1 cellular context compared by ENCODE assay signal in the genomic region with DNA sequence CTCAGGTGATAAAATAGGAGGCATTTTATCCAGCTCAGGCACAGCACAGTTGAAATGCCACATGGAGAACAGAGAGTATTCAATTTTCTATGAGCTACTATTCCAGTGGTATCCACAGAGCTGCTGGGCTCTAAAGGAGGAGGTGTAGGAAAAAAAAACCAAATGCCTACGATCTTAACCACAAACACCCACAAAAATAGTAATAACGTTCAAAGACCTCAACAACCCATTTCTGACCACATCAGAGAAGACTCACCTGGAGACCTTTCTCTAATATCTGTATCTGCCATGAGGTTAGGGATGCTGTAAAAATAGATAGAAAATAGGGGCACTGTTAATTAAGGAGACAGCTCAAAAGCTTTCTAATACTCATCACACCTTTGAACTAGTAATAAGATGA.
TF ChIP-seq lines count a peak whose summit lies in the region.

No MANE protein-coding gene starts in this region.

TF ChIP-seq in WTC11, 78 proteins besides CTCF, POLR2A, EP300 and RAD21:
- TF ChIP-seq, protein P1, sequence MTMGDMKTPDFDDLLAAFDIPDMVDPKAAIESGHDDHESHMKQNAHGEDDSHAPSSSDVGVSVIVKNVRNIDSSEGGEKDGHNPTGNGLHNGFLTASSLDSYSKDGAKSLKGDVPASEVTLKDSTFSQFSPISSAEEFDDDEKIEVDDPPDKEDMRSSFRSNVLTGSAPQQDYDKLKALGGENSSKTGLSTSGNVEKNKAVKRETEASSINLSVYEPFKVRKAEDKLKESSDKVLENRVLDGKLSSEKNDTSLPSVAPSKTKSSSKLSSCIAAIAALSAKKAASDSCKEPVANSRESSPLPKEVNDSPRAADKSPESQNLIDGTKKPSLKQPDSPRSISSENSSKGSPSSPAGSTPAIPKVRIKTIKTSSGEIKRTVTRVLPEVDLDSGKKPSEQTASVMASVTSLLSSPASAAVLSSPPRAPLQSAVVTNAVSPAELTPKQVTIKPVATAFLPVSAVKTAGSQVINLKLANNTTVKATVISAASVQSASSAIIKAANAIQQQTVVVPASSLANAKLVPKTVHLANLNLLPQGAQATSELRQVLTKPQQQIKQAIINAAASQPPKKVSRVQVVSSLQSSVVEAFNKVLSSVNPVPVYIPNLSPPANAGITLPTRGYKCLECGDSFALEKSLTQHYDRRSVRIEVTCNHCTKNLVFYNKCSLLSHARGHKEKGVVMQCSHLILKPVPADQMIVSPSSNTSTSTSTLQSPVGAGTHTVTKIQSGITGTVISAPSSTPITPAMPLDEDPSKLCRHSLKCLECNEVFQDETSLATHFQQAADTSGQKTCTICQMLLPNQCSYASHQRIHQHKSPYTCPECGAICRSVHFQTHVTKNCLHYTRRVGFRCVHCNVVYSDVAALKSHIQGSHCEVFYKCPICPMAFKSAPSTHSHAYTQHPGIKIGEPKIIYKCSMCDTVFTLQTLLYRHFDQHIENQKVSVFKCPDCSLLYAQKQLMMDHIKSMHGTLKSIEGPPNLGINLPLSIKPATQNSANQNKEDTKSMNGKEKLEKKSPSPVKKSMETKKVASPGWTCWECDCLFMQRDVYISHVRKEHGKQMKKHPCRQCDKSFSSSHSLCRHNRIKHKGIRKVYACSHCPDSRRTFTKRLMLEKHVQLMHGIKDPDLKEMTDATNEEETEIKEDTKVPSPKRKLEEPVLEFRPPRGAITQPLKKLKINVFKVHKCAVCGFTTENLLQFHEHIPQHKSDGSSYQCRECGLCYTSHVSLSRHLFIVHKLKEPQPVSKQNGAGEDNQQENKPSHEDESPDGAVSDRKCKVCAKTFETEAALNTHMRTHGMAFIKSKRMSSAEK (CRISPR knock-in tag; IDR thresholded peaks at IDR 0.05; ENCODE audit: borderline replicate concordance) = no peak
- TF ChIP-seq NFE2L1 (CRISPR knock-in tag; IDR thresholded peaks at IDR 0.05) (no peak), ZNF423 (CRISPR knock-in tag; IDR thresholded peaks at IDR 0.05) (no peak), ELF4 (CRISPR knock-in tag; IDR thresholded peaks at IDR 0.05; ENCODE audit: low read depth) (no peak), MYBL2 (CRISPR knock-in tag; IDR thresholded peaks at IDR 0.05) (no peak), TCF7 (CRISPR knock-in tag; IDR thresholded peaks at IDR 0.05; ENCODE audit: low read depth) (no peak), FOXP1 (CRISPR knock-in tag; IDR thresholded peaks at IDR 0.05; ENCODE audit: borderline replicate concordance) (no peak)
TF ChIP-seq in WTC11: peak in this region for 0.
